In the genomic region with DNA sequence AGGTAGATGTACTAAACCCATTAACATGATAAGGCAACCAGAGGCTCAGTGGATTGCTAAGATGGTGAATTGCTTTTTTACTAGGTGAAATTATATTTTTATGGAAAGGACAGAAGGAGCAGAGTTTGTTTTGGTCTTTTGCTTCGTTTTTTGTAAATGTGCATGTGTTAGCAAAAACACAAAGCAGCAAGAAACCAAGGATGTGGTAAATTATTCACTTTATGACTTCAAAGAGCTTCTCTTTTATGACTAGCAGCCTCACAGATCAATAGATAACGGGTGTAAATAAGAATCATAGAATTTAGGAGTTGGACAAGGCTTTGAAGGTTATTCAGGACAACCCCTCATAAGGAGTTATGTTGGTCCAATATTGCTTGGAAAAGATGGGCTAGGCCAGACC, we compare ENCODE assay signal across 2 cellular contexts.
TF ChIP-seq lines count a peak whose summit lies in the region.

No MANE protein-coding gene starts in this region.

TF ChIP-seq in HepG2, 621 proteins besides CTCF, POLR2A, EP300 and RAD21:
- TF ChIP-seq MAFF (IDR thresholded peaks at IDR 0.05; ENCODE audit: low read depth, low read length) = peak; percentile 40; the same call in 1 of the 2 replicates
- no peak for TF ChIP-seq ZSCAN22 (CRISPR knock-in tag; IDR thresholded peaks at IDR 0.05)
- peak; percentile 33 to 50; a peak in 2 of 4 replicates for TF ChIP-seq MAFK (conservative IDR thresholded peaks at IDR 0.05 in 1 of 2, IDR thresholded peaks at IDR 0.05 in 1 of 2; ENCODE audit: low read length in 2 of 2)

TF ChIP-seq in GM23338, 12 proteins besides CTCF, POLR2A, EP300 and RAD21:
- no peak for TF ChIP-seq ZNF462 (CRISPR knock-in tag; IDR thresholded peaks at IDR 0.05)
- TF ChIP-seq REST (IDR thresholded peaks at IDR 0.05; ENCODE audit: unreplicated experiment) = no peak
- TF ChIP-seq NANOG (IDR thresholded peaks at IDR 0.05; ENCODE audit: borderline replicate concordance) = no peak
- TF ChIP-seq ZNF331 (CRISPR knock-in tag; IDR thresholded peaks at IDR 0.05; ENCODE audit: low read depth) = no peak
- TF ChIP-seq ETS1 (IDR thresholded peaks at IDR 0.05) = no peak
